36 cellular contexts compared by ENCODE assay signal in genomic region chr14:23361763-23362162, GRCh38. TPM values are rescaled to one million over a fixed set of nuclear protein-coding genes. Genes with fewer than 3 reads are reported as not detected.
DNase-seq lines count a peak whose midpoint lies in the region; ATAC-seq and TF ChIP-seq lines count a peak whose summit lies in the region.
"Had no signal": no experiment of that assay in that cellular context is flagged by ENCODE, and none has a peak within 500 bp of the region (broad histone marks: within the 10 kb centered on the region; RNA-seq: fewer than 3 reads in every experiment).

No MANE protein-coding gene starts in this region.

- peaks cover 37% of the 10 kb centered on the region for H3K4me1 Mint-ChIP-seq in neural crest cell

- 73% methylated on average over 6 of the region's 6 CpGs for WGBS in esophagus muscularis mucosa
- 68 to 72% methylated on average over 4 to 6 of the region's 6 CpGs for WGBS in transverse colon (ENCODE audit: low coverage in 1 of 2), 2 donors

- H3K27ac Mint-ChIP-seq in neural crest cell (ENCODE audit: unreplicated experiment): peak overlapping the region; percentile 27
- H3K27ac Mint-ChIP-seq: activated naive CD8-positive, alpha-beta T cell treated with anti-CD3 and anti-CD28 coated beads, Interleukin-2, amount 50 U/mL, for 24 hours; activated T-cell treated with anti-CD3 and anti-CD28 coated beads, Interleukin-2, amount 50 U/mL, for 24 hours; effector memory CD8-positive, alpha-beta T cell; naive B cell had no signal

- H3K9me3 ChIP-seq in esophagus muscularis mucosa (no peaks in the 10 kb centered on the region), transverse colon (no peaks in the 10 kb centered on the region)
- H3K9me3 ChIP-seq: left lung, vagina had no signal

- H3K9me3 Mint-ChIP-seq in neural crest cell: no peaks in the 10 kb centered on the region
- H3K9me3 Mint-ChIP-seq: activated naive CD8-positive, alpha-beta T cell treated with anti-CD3 and anti-CD28 coated beads, Interleukin-2, amount 50 U/mL, for 24 hours; activated T-cell treated with anti-CD3 and anti-CD28 coated beads, Interleukin-2, amount 50 U/mL, for 24 hours; effector memory CD8-positive, alpha-beta T cell; naive B cell; stimulated activated effector memory CD8-positive, alpha-beta T cell treated with anti-CD3 and anti-CD28 coated beads, Interleukin-12 subunit alpha, Interleukin-12 subunit beta, amount 100 ng/mL, for 72 hours had no signal

- no peak for TF ChIP-seq CTCF in esophagus muscularis mucosa (IDR thresholded peaks at IDR 0.05)
- TF ChIP-seq CTCF in neural crest cell (conservative IDR thresholded peaks at IDR 0.05): no peak
- no peak for TF ChIP-seq CTCF in transverse colon (IDR thresholded peaks at IDR 0.05)

- H3K4me1 ChIP-seq in esophagus muscularis mucosa: peaks cover 13 to 86% (median 81%) of the 10 kb centered on the region in 4 donors
- H3K4me1 ChIP-seq in transverse colon: peaks cover 3 to 22% (median 4%) of the 10 kb centered on the region in 4 donors
- H3K4me1 ChIP-seq: left lung had no signal

- peak overlapping the region; percentile 81 for H3K4me3 Mint-ChIP-seq in neural crest cell
- H3K4me3 Mint-ChIP-seq: activated naive CD8-positive, alpha-beta T cell treated with anti-CD3 and anti-CD28 coated beads, Interleukin-2, amount 50 U/mL, for 24 hours; activated T-cell treated with anti-CD3 and anti-CD28 coated beads, Interleukin-2, amount 50 U/mL, for 24 hours; effector memory CD8-positive, alpha-beta T cell; naive B cell; stimulated activated effector memory CD8-positive, alpha-beta T cell treated with anti-CD3 and anti-CD28 coated beads, Interleukin-12 subunit alpha, Interleukin-12 subunit beta, amount 100 ng/mL, for 72 hours had no signal

- no peak for TF ChIP-seq EP300 in esophagus muscularis mucosa (IDR thresholded peaks at IDR 0.05)
- no peak for TF ChIP-seq EP300 in transverse colon (IDR thresholded peaks at IDR 0.05; ENCODE audit: low read depth)

- TF ChIP-seq POLR2A in esophagus muscularis mucosa (IDR thresholded peaks at IDR 0.05; ENCODE audit: low read depth): no peak
- TF ChIP-seq POLR2A in transverse colon (IDR thresholded peaks at IDR 0.05): no peak

- in situ Hi-C loops in transverse colon (cut with MboI; ENCODE audit: low pct_ligation_motif_present in 1 of 4, low pct_unique_long_range_greater_than_20kb in 1 of 4, low sequenced_read_pairs in 3 of 4): no loop called here

- ATAC-seq in HG03280 (IDR thresholded peaks at IDR 0.05; ENCODE audit: unreplicated experiment): no peak
- ATAC-seq: effector memory CD8-positive, alpha-beta T cell; esophagus mucosa; HepG2; left lung; Panc1; right cardiac atrium had no signal

- H3K4me3 ChIP-seq in esophagus muscularis mucosa: no peak overlapping the region
- no peak overlapping the region for H3K4me3 ChIP-seq in transverse colon
- H3K4me3 ChIP-seq: left lung, vagina had no signal

- peaks cover 10% of the 10 kb centered on the region for H3K36me3 Mint-ChIP-seq in neural crest cell (ENCODE audit: low read depth)
- H3K36me3 Mint-ChIP-seq: naive B cell; stimulated activated effector memory CD8-positive, alpha-beta T cell treated with anti-CD3 and anti-CD28 coated beads, Interleukin-12 subunit alpha, Interleukin-12 subunit beta, amount 100 ng/mL, for 72 hours had no signal

- DNase-seq in NCI-H82 (lab: John Stamatoyannopoulos, UW) (peak; percentile 85), NCI-H82 treated with DMSO at 0.1 percent for 48 hours (lab: John Stamatoyannopoulos, UW; ENCODE audit: unreplicated experiment) (no peak), esophagus muscularis mucosa (ENCODE audit: extremely low spot score) (no peak), neural crest cell (ENCODE audit: low read depth, low spot score) (no peak), transverse colon (no peak), DMS153 (lab: John Stamatoyannopoulos, UW) (no peak), NOMO-1 (lab: John Stamatoyannopoulos, UW; ENCODE audit: unreplicated experiment in 2 of 2) (no peak)
- DNase-seq: activated CD4-positive, alpha-beta T cell treated with anti-CD3 and anti-CD28 coated beads for 48 hours; activated gamma-delta T cell; activated naive CD8-positive, alpha-beta T cell treated with anti-CD3 and anti-CD28 coated beads, Interleukin-2, amount 50 U/mL, for 24 hours; activated T-cell treated with anti-CD3 and anti-CD28 coated beads, Interleukin-2, amount 50 U/mL, for 24 hours; effector memory CD8-positive, alpha-beta T cell; Karpas-422; left lung; naive B cell; NCI-H1694 treated with DMSO at 0.1 percent for 48 hours; NCI-H2171; NCI-H510A treated with DMSO at 0.1 percent for 48 hours; SIG-M5; stimulated activated CD4-positive, alpha-beta T cell treated with anti-CD3 and anti-CD28 coated beads, Interleukin-4, amount 100 ng/mL, for 24 hours; SW 1271; T-helper 9 cell had no signal

- H3K36me3 ChIP-seq in esophagus muscularis mucosa: peaks cover 0 to 37% (median 15%) of the 10 kb centered on the region in 4 donors
- H3K36me3 ChIP-seq in transverse colon: no peaks in the 10 kb centered on the region

- H3K27me3 ChIP-seq in esophagus muscularis mucosa: peaks cover 0 to 16% (median 0%) of the 10 kb centered on the region in 4 donors
- peaks cover 38% of the 10 kb centered on the region for H3K27me3 ChIP-seq in transverse colon
- H3K27me3 ChIP-seq: vagina had no signal

- intact Hi-C loops in esophagus muscularis mucosa (cut with DNase I) (no loop called here), transverse colon (cut with DNase I; ENCODE audit: low total_unique reads) (no loop called here)

- peaks cover 2% of the 10 kb centered on the region for H3K27me3 Mint-ChIP-seq in neural crest cell (ENCODE audit: low read depth)

- H3K27ac ChIP-seq in esophagus muscularis mucosa (replicated peaks in 1 of 4) (peak overlapping the region in 3 of 4 donors; percentile 44 to 57 (median 55)), transverse colon (peak overlapping the region; percentile 2 to 42 (median 32))
- H3K27ac ChIP-seq: 22Rv1, left lung, parathyroid adenoma, vagina, VCaP had no signal

RNA-seq across cellular contexts. Expression of gene EFS, which starts 3.2 kb away (rescaled TPM):
- total RNA-seq in esophagus muscularis mucosa: 10 to 100 TPM; 10.1 to 21.4 (median 12.8) TPM
- total RNA-seq in neural crest cell: 100 and 104 TPM in 2 replicates
- total RNA-seq in transverse colon: 10 to 100 TPM in 1 of 4 donors, 1 to 10 TPM in 2, under 1 TPM in 1; 0.60 to 10.5 (median 3.3) TPM
- total RNA-seq: HepG2 had no signal

RNA-seq across cellular contexts. Expression of gene SLC22A17, which starts 9.1 kb away (rescaled TPM):
- total RNA-seq in esophagus muscularis mucosa (10 to 100 TPM; 12.5 to 36.9 (median 24.9) TPM), neural crest cell (39.4 and 42.4 TPM in 2 replicates), transverse colon (10 to 100 TPM in 1 of 4 donors, 1 to 10 TPM in 3; 4.0 to 14.2 (median 8.5) TPM)

RNA-seq across cellular contexts. Expression of gene IL25, which starts 10.8 kb away (rescaled TPM):
- total RNA-seq in esophagus muscularis mucosa (not detected), neural crest cell (not detected in 2 replicates), transverse colon (not detected)
- total RNA-seq: cerebellum, esophagus mucosa, frontal cortex, H1, HepG2, left lung, mesenteric fat pad, right cardiac atrium, vagina had no signal

RNA-seq across cellular contexts. Expression of gene CMTM5, which starts 15.1 kb away (rescaled TPM):
- 1 to 10 TPM in 3 of 4 donors, under 1 TPM in 1; 0.78 to 2.9 (median 1.9) TPM for total RNA-seq in esophagus muscularis mucosa
- total RNA-seq in neural crest cell: 2.0 and 3.1 TPM in 2 replicates
- total RNA-seq in transverse colon: 1 to 10 TPM in 1 of 4 donors, under 1 TPM in 1, not detected in 2; 0.64 to 1.1 TPM
- total RNA-seq: esophagus mucosa, H1, HepG2, mesenteric fat pad, vagina had no signal

RNA-seq across cellular contexts. Expression of gene PABPN1, which starts 40.5 kb away (rescaled TPM):
- total RNA-seq in esophagus muscularis mucosa: 10 to 100 TPM; 44.6 to 68.1 (median 53.9) TPM
- total RNA-seq in neural crest cell: 375 and 379 TPM in 2 replicates
- total RNA-seq in transverse colon: 100 to 1,000 TPM in 1 of 4 donors, 10 to 100 TPM in 3; 50.0 to 149 (median 63.7) TPM
